8 cellular contexts compared by ENCODE assay signal in genomic region chr1:100440075-100440809, GRCh38.
DNase-seq lines count a peak whose midpoint lies in the region; ATAC-seq and TF ChIP-seq lines count a peak whose summit lies in the region.

No MANE protein-coding gene starts in this region.

- peak overlapping the region; percentile 34; the same call in 1 of the 2 replicates for H3K27ac Mint-ChIP-seq in WTC11

- POLR2A ChIA-PET in HEK293T (lab: Yijun Ruan, JAX) = no interaction called here
- POLR2A ChIA-PET in WTC11 (lab: Charles Lee) = no interaction called here

- no peaks in the 10 kb centered on the region for H3K27me3 ChIP-seq in effector memory CD4-positive, alpha-beta T cell (replicated peaks; ENCODE audit: control insufficient read depth, insufficient read depth, low read length, poor library complexity, severe bottlenecking)

- peak overlapping the region; percentile 72 for H3K27ac ChIP-seq in effector memory CD4-positive, alpha-beta T cell (ENCODE audit: insufficient read depth, low read length, poor library complexity, severe bottlenecking)

- TF ChIP-seq CTCF in WTC11 (IDR thresholded peaks at IDR 0.05) = no peak

- 0 out of 2 replicates have a peak, but pooled peaks cover 2% of the 10 kb centered on the region for H3K36me3 Mint-ChIP-seq in WTC11

- DNase-seq in HEK293T (ENCODE audit: extremely low spot score) (no peak), WTC11 (ENCODE audit: low spot score) (no peak), cerebellum (ENCODE audit: low spot score) (no peak), SKM-1 (lab: John Stamatoyannopoulos, UW; ENCODE audit: unreplicated experiment) (no peak), RKO (ENCODE audit: low spot score) (no peak)
- DNase-seq in effector memory CD4-positive, alpha-beta T cell = peak; percentile 68 to 77 (median 71)
- DNase-seq in stimulated activated CD4-positive, alpha-beta T cell treated with anti-CD3 and anti-CD28 coated beads, TNF-alpha, amount 100 ng/mL, for 4 hours (ENCODE audit: low read depth in 3 of 3) = peak; percentile 36 to 63 (median 48)

- no peaks in the 10 kb centered on the region for H3K27me3 Mint-ChIP-seq in WTC11 (ENCODE audit: low read depth)

- ATAC-seq in WTC11 (peak; percentile 52; the same call in 1 of the 2 replicates), GM21447 (IDR thresholded peaks at IDR 0.05; ENCODE audit: unreplicated experiment) (no peak)

- CTCF ChIA-PET in HEK293T (lab: Yijun Ruan, JAX) (interaction anchor here (1.0 kb wide), 1 partner anchor 15 kb away, joined by 4 read pairs; no protein-coding TSS in a partner anchor), WTC11 (lab: Charles Lee) (interaction anchor here (1.5 to 2.7 kb wide), 3 partner anchors 15 to 19 kb away, joined by 4 to 11 read pairs (median 7); no protein-coding TSS in a partner anchor)

- peaks cover 5% of the 10 kb centered on the region for H3K36me3 ChIP-seq in effector memory CD4-positive, alpha-beta T cell (ENCODE audit: control insufficient read depth, insufficient read depth, low read length)

- H3K9me3 Mint-ChIP-seq in WTC11 = no peaks in the 10 kb centered on the region

- H3K9me3 ChIP-seq in effector memory CD4-positive, alpha-beta T cell (ENCODE audit: control insufficient read depth, low read length) = no peaks in the 10 kb centered on the region

- H3K4me3 Mint-ChIP-seq in WTC11 = no peak overlapping the region

- H3K4me1 Mint-ChIP-seq in WTC11 = peaks cover 34% of the 10 kb centered on the region

- H3K4me3 ChIP-seq in effector memory CD4-positive, alpha-beta T cell (ENCODE audit: insufficient read depth, low read depth, low read length, poor library complexity, severe bottlenecking) = no peak overlapping the region

- peaks cover 44% of the 10 kb centered on the region for H3K4me1 ChIP-seq in effector memory CD4-positive, alpha-beta T cell (ENCODE audit: control insufficient read depth, insufficient read depth, low read length, poor library complexity, severe bottlenecking)

TF ChIP-seq in HEK293T, 16 proteins besides CTCF, POLR2A, EP300 and RAD21:
- TF ChIP-seq ZNF384 (IDR thresholded peaks at IDR 0.05) (no peak), PKNOX1 (IDR thresholded peaks at IDR 0.05) (0 out of 2 replicates have a peak, but pooled peaks have one; percentile 26)
TF ChIP-seq in HEK293T: peak in this region for 1.

TF ChIP-seq in WTC11, 78 proteins besides CTCF, POLR2A, EP300 and RAD21:
- TF ChIP-seq FOXK1 (CRISPR knock-in tag; IDR thresholded peaks at IDR 0.05) (no peak), TP53 (CRISPR knock-in tag; IDR thresholded peaks at IDR 0.05) (no peak), AR (CRISPR knock-in tag; IDR thresholded peaks at IDR 0.05) (no peak), GTF2I (CRISPR knock-in tag; conservative IDR thresholded peaks at IDR 0.05) (no peak), FOXP1 (CRISPR knock-in tag; IDR thresholded peaks at IDR 0.05; ENCODE audit: borderline replicate concordance) (no peak), ESRRA (CRISPR knock-in tag; IDR thresholded peaks at IDR 0.05; ENCODE audit: borderline replicate concordance) (no peak), GABPB1 (CRISPR knock-in tag; IDR thresholded peaks at IDR 0.05) (no peak), JAZF1 (CRISPR knock-in tag; IDR thresholded peaks at IDR 0.05) (no peak), NFATC4 (CRISPR knock-in tag; IDR thresholded peaks at IDR 0.05) (no peak), ARID4B (CRISPR knock-in tag; IDR thresholded peaks at IDR 0.05; ENCODE audit: borderline replicate concordance) (no peak)

Comparison
In these comparisons a context has a peak if more than half of its experiments do, and no peak if none do; other contexts are left out.
1. DNase-seq: peak in effector memory CD4-positive, alpha-beta T cell (3 of 3) and stimulated activated CD4-positive, alpha-beta T cell treated with anti-CD3 and anti-CD28 coated beads, TNF-alpha, amount 100 ng/mL, for 4 hours (3 of 3); none in HEK293T (single experiment), WTC11 (single experiment), cerebellum (single experiment), SKM-1 (single experiment) and RKO (single experiment).